Comparison of ENCODE assay signal across 10 cellular contexts in the genomic region with DNA sequence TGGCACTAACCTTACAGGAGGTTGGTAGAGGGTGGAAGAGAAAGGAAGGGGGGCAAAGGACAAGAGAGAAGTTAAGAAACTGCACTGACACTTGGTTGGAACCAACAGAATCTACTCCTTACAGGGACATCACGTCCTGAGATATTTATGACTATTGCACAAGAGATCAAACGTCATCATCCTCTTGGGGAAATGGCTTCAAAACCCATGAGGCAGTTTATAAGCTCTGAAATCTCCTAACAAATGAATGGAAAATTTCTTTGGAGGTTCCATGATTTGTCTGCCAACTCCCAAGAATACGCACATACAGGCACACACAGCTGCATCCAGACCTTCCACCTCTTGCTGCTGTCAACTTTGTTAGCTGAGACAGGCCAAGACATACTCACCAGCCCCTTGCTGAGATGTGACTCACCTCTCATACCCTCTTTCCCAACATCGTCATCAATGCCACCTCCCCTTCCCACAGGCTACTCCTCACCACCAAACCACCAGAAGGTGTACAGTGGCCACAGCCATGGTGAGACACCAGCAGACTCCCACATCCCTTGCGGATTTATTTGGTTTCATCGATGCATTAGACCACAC.
DNase-seq lines count a peak whose midpoint lies in the region; ATAC-seq and TF ChIP-seq lines count a peak whose summit lies in the region.
"Had no signal": no experiment of that assay in that cellular context is flagged by ENCODE, and none has a peak within 500 bp of the region (broad histone marks: within the 10 kb centered on the region; RNA-seq: fewer than 3 reads in every experiment).

No MANE protein-coding gene starts in this region.

- no peak for TF ChIP-seq POLR2A in erythroblast (IDR thresholded peaks at IDR 0.05; ENCODE audit: low read length)

- H3K9ac ChIP-seq in stomach smooth muscle (ENCODE audit: low read length in 2 of 2): no peak overlapping the region

- TF ChIP-seq CTCF in fibroblast of villous mesenchyme (IDR thresholded peaks at IDR 0.05; ENCODE audit: insufficient read depth, low read depth, low read length): no peak

- H3K36me3 ChIP-seq in stomach smooth muscle (ENCODE audit: control insufficient read depth in 2 of 2, insufficient read depth in 2 of 2, low read length in 2 of 2): no peaks in the 10 kb centered on the region

- no peaks in the 10 kb centered on the region for H3K9me3 ChIP-seq in stomach smooth muscle (ENCODE audit: control insufficient read depth in 2 of 2, low read length in 2 of 2)

- peak overlapping the region; percentile 62 for H3K27ac ChIP-seq in stomach smooth muscle (ENCODE audit: low read length)

- H3K4me3 ChIP-seq in fibroblast of villous mesenchyme (ENCODE audit: low read depth, low read length) (no peak overlapping the region), stomach smooth muscle (ENCODE audit: low read length in 2 of 2) (peak overlapping the region in 1 of 2 donors; percentile 3)

- H3K4me1 ChIP-seq in stomach smooth muscle (ENCODE audit: control insufficient read depth, insufficient read depth, low read length): peaks cover 11% of the 10 kb centered on the region

- no peak for ATAC-seq in HG02884 (IDR thresholded peaks at IDR 0.05; ENCODE audit: unreplicated experiment)

- DNase-seq in activated T-cell treated with anti-CD3 and anti-CD28 coated beads, Interleukin-2, amount 50 U/mL, for 48 hours: peak; percentile 36 to 44
- DNase-seq in activated T-cell treated with anti-CD3 and anti-CD28 coated beads, Interleukin-2, amount 50 U/mL, for 1 hour: no peak
- DNase-seq in SW480 (ENCODE audit: low spot score): peak; percentile 95
- DNase-seq in fibroblast of villous mesenchyme (ENCODE audit: low read depth): peak; percentile 90
- DNase-seq in erythroblast (lab: John Stamatoyannopoulos, UW): no peak
- DNase-seq in mucosa of gallbladder (ENCODE audit: low spot score): no peak
- DNase-seq: activated gamma-delta T cell; CD4-positive, alpha-beta memory T cell had no signal

- H3K27me3 ChIP-seq in stomach smooth muscle (ENCODE audit: control insufficient read depth in 1 of 2, insufficient read depth in 2 of 2, low read length in 2 of 2): no peaks in the 10 kb centered on the region

Comparison
In these comparisons a context has a peak if more than half of its experiments do, and no peak if none do; other contexts are left out.
1. DNase-seq: peak in activated T-cell treated with anti-CD3 and anti-CD28 coated beads, Interleukin-2, amount 50 U/mL, for 48 hours (2 of 2), SW480 (single experiment) and fibroblast of villous mesenchyme (single experiment); none in activated T-cell treated with anti-CD3 and anti-CD28 coated beads, Interleukin-2, amount 50 U/mL, for 1 hour (single experiment), erythroblast (0 of 2) and mucosa of gallbladder (single experiment).